31 cellular contexts compared by ENCODE assay signal in the genomic region with DNA sequence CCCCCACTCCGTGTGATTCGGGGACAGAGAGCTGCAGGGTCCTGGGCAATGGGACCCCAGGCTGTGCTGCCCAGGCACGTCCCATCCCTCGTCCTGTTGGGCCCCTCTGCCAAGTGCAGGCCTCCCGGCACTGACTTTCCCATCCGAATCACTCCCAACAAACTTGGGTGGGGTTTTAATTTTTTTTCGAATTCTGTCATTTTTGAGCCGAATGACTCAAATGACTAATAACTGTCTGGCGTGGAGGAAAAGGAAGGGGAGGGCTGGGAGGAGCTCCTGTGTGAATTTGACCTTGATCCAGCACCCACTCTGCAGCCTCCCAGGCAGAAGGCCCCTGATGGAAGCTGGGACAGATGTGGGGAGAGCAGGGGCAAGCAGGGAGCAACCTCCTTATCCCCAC.
"Had no signal": no experiment of that assay in that cellular context is flagged by ENCODE, and none has a peak within 500 bp of the region (broad histone marks: within the 10 kb centered on the region; RNA-seq: fewer than 3 reads in every experiment).

No MANE protein-coding gene starts in this region.

- H3K36me3 Mint-ChIP-seq: activated CD8-positive, alpha-beta memory T cell treated with anti-CD3 and anti-CD28 coated beads, Interleukin-2, amount 10 ng/mL, durations not matched to agents 7 days and 5 days; activated naive CD4-positive, alpha-beta T cell treated with anti-CD3 and anti-CD28 coated beads, Interleukin-2, amount 50 U/mL, for 24 hours; stimulated activated memory B cell treated with anti-CD40 and anti-IgM and Interleukin-4, amounts not matched to agents 10 μg/mL and 1 μg/mL and 100 μg/mL, for 72 hours had no signal

- H2AFZ ChIP-seq: hepatocyte had no signal

- H3K27me3 Mint-ChIP-seq: activated CD4-positive, alpha-beta T cell treated with anti-CD3 and anti-CD28 coated beads for 36 hours; activated CD8-positive, alpha-beta memory T cell treated with anti-CD3 and anti-CD28 coated beads, Interleukin-2, amount 10 ng/mL, durations not matched to agents 7 days and 5 days; activated naive CD4-positive, alpha-beta T cell treated with anti-CD3 and anti-CD28 coated beads, Interleukin-2, amount 50 U/mL, for 24 hours; activated naive CD8-positive, alpha-beta T cell treated with anti-CD3 and anti-CD28 coated beads, Interleukin-2, amount 50 U/mL, for 24 hours; dendritic cell treated with granulocyte-macrophage colony-stimulating factor and Interleukin-4, amounts not matched to agents 40 ng/mL and 50 ng/mL, for 4 days; progenitor cell of endocrine pancreas; stimulated activated memory B cell treated with anti-CD40 and anti-IgM and Interleukin-4, amounts not matched to agents 10 μg/mL and 1 μg/mL and 100 μg/mL, for 72 hours had no signal

- H3K4me3 ChIP-seq: breast epithelium, gastroesophageal sphincter, hepatocyte, ovary, skin epidermis, stomach, testis had no signal

- H3K27me3 ChIP-seq: breast epithelium, hepatocyte, neutrophil, ovary, testis had no signal

- H3K27ac Mint-ChIP-seq: activated CD4-positive, alpha-beta T cell treated with anti-CD3 and anti-CD28 coated beads for 36 hours; activated CD8-positive, alpha-beta memory T cell treated with anti-CD3 and anti-CD28 coated beads, Interleukin-2, amount 10 ng/mL, durations not matched to agents 7 days and 5 days; activated CD8-positive, alpha-beta T cell treated with anti-CD3 and anti-CD28 coated beads, Interleukin-2, amount 10 ng/mL, durations not matched to agents 7 days and 5 days; activated naive CD4-positive, alpha-beta T cell treated with anti-CD3 and anti-CD28 coated beads, Interleukin-2, amount 50 U/mL, for 24 hours; activated naive CD8-positive, alpha-beta T cell treated with anti-CD3 and anti-CD28 coated beads, Interleukin-2, amount 50 U/mL, for 24 hours; activated T-helper 2 cell treated with anti-CD3 and anti-CD28 coated beads, Interferon-gamma antibody, Interleukin-2, Interleukin-4, amounts not matched to agents 10 μg/mL and 5 μg/mL and 100 μg/mL, durations not matched to agents 14 hours and 24 hours and 36 hours; dendritic cell treated with granulocyte-macrophage colony-stimulating factor and Interleukin-4, amounts not matched to agents 40 ng/mL and 50 ng/mL, for 4 days; endodermal cell; nephron; progenitor cell of endocrine pancreas; stimulated activated memory B cell treated with anti-CD40 and anti-IgM and Interleukin-4, amounts not matched to agents 10 μg/mL and 1 μg/mL and 100 μg/mL, for 72 hours had no signal

- H3K4me1 ChIP-seq: breast epithelium, gastroesophageal sphincter, stomach, testis had no signal

- H3K4me1 Mint-ChIP-seq: activated CD4-positive, alpha-beta T cell treated with anti-CD3 and anti-CD28 coated beads for 36 hours; activated CD8-positive, alpha-beta memory T cell treated with anti-CD3 and anti-CD28 coated beads, Interleukin-2, amount 10 ng/mL, durations not matched to agents 7 days and 5 days; activated naive CD4-positive, alpha-beta T cell treated with anti-CD3 and anti-CD28 coated beads, Interleukin-2, amount 50 U/mL, for 24 hours; activated naive CD8-positive, alpha-beta T cell treated with anti-CD3 and anti-CD28 coated beads, Interleukin-2, amount 50 U/mL, for 24 hours; endodermal cell; stimulated activated memory B cell treated with anti-CD40 and anti-IgM and Interleukin-4, amounts not matched to agents 10 μg/mL and 1 μg/mL and 100 μg/mL, for 72 hours had no signal

- H3K27ac ChIP-seq: breast epithelium, gastroesophageal sphincter, hepatocyte, neutrophil, ovary, stomach, testis had no signal

- H3K9me3 ChIP-seq: breast epithelium, neutrophil, ovary, testis had no signal

- DNase-seq: activated CD4-positive, alpha-beta T cell treated with anti-CD3 and anti-CD28 coated beads for 36 hours; activated CD4-positive, CD25-positive, alpha-beta regulatory T cell; activated CD8-positive, alpha-beta memory T cell treated with anti-CD3 and anti-CD28 coated beads, Interleukin-2, amount 10 ng/mL, durations not matched to agents 7 days and 5 days; activated CD8-positive, alpha-beta T cell treated with anti-CD3 and anti-CD28 coated beads, Interleukin-2, amount 10 ng/mL, durations not matched to agents 7 days and 5 days; activated naive CD8-positive, alpha-beta T cell treated with anti-CD3 and anti-CD28 coated beads, Interleukin-2, amount 50 U/mL, for 24 hours; activated T-cell treated with anti-CD3 and anti-CD28 coated beads, Interleukin-2, amount 50 U/mL, for 48 hours; amygdala; central memory CD4-positive, alpha-beta T cell; endodermal cell; left cardiac atrium; mammary epithelial cell; ovary; stimulated activated CD4-positive, alpha-beta T cell treated with anti-CD3 and anti-CD28 coated beads, Interleukin-12 subunit alpha, Interleukin-12 subunit beta, amount 100 ng/mL, for 4 hours; stimulated activated CD4-positive, alpha-beta T cell treated with anti-CD3 and anti-CD28 coated beads, Interleukin-4, amount 100 ng/mL, for 4 hours; stimulated activated CD8-positive, alpha-beta memory T cell treated with anti-CD3 and anti-CD28 coated beads, Interleukin-4, amount 100 ng/mL, for 48 hours; stomach; testis; trophoblast cell had no signal

- ATAC-seq: activated CD4-positive, alpha-beta T cell treated with anti-CD3 and anti-CD28 coated beads for 36 hours; activated CD8-positive, alpha-beta memory T cell treated with anti-CD3 and anti-CD28 coated beads, Interleukin-2, amount 10 ng/mL, durations not matched to agents 7 days and 5 days; activated CD8-positive, alpha-beta T cell treated with anti-CD3 and anti-CD28 coated beads, Interleukin-2, amount 10 ng/mL, durations not matched to agents 7 days and 5 days; activated naive CD8-positive, alpha-beta T cell treated with anti-CD3 and anti-CD28 coated beads, Interleukin-2, amount 50 U/mL, for 24 hours; esophagus mucosa; gastroesophageal sphincter; sciatic nerve; stimulated activated memory B cell treated with anti-CD40 and anti-IgM and Interleukin-4, amounts not matched to agents 10 μg/mL and 1 μg/mL and 100 μg/mL, for 72 hours had no signal

- H3K9me3 Mint-ChIP-seq: activated naive CD4-positive, alpha-beta T cell treated with anti-CD3 and anti-CD28 coated beads, Interleukin-2, amount 50 U/mL, for 24 hours; activated naive CD8-positive, alpha-beta T cell treated with anti-CD3 and anti-CD28 coated beads, Interleukin-2, amount 50 U/mL, for 24 hours; activated T-helper 2 cell treated with anti-CD3 and anti-CD28 coated beads, Interferon-gamma antibody, Interleukin-2, Interleukin-4, amounts not matched to agents 10 μg/mL and 5 μg/mL and 100 μg/mL, durations not matched to agents 14 hours and 24 hours and 36 hours; dendritic cell treated with granulocyte-macrophage colony-stimulating factor and Interleukin-4, amounts not matched to agents 40 ng/mL and 50 ng/mL, for 4 days; nephron had no signal

- H3K4me2 ChIP-seq: hepatocyte had no signal

- H3K79me2 ChIP-seq: hepatocyte had no signal

- H3K36me3 ChIP-seq: breast epithelium, gastroesophageal sphincter, neutrophil, ovary, stomach had no signal

- H3K4me3 Mint-ChIP-seq: activated CD4-positive, alpha-beta T cell treated with anti-CD3 and anti-CD28 coated beads for 36 hours; activated CD8-positive, alpha-beta memory T cell treated with anti-CD3 and anti-CD28 coated beads, Interleukin-2, amount 10 ng/mL, durations not matched to agents 7 days and 5 days; activated CD8-positive, alpha-beta T cell treated with anti-CD3 and anti-CD28 coated beads, Interleukin-2, amount 10 ng/mL, durations not matched to agents 7 days and 5 days; activated naive CD4-positive, alpha-beta T cell treated with anti-CD3 and anti-CD28 coated beads, Interleukin-2, amount 50 U/mL, for 24 hours; activated naive CD8-positive, alpha-beta T cell treated with anti-CD3 and anti-CD28 coated beads, Interleukin-2, amount 50 U/mL, for 24 hours; dendritic cell treated with granulocyte-macrophage colony-stimulating factor and Interleukin-4, amounts not matched to agents 40 ng/mL and 50 ng/mL, for 4 days; endodermal cell; nephron; stimulated activated memory B cell treated with anti-CD40 and anti-IgM and Interleukin-4, amounts not matched to agents 10 μg/mL and 1 μg/mL and 100 μg/mL, for 72 hours had no signal
